In the genomic region with DNA sequence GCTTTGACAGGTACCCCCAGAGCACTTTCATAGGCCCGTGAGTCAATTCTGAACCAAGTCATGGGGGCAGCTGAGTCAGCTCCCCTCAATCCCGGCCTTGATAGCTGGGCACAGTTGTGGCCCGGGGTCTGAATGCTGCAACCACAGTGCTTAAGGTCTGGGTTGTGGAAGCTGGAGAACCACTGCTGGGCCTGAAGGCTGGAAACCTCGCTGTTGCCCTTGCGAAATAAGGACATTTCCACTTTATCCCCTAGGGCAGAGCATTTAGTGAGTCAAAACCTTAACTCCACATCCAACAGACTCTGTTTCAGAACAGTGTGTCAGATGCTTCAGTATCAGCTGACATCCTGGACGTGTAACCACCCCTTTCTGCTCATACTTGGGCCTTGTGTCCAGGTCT, we compare ENCODE assay signal across 16 cellular contexts. TPM values are rescaled to one million over a fixed set of nuclear protein-coding genes. Genes with fewer than 3 reads are reported as not detected.
DNase-seq lines count a peak whose midpoint lies in the region; ATAC-seq, FAIRE-seq and TF ChIP-seq lines count a peak whose summit lies in the region.
"Had no signal": no experiment of that assay in that cellular context is flagged by ENCODE, and none has a peak within 500 bp of the region (broad histone marks: within the 10 kb centered on the region; RNA-seq: fewer than 3 reads in every experiment).

No MANE protein-coding gene starts in this region.

- H3K27ac Mint-ChIP-seq in naive B cell, result peak overlapping the region in 4 of 6 donors; percentile 23 to 76 (median 52)
- H3K27ac Mint-ChIP-seq: nephron progenitor cell, T-cell had no signal

- DNase-seq in COLO829 (ENCODE audit: low spot score) (peak; percentile 43), HT1080 (ENCODE audit: low read depth) (peak; percentile 36), bronchial epithelial cell (ENCODE audit: low read depth) (peak; percentile 64), naive B cell (no peak), nucleus accumbens (lab: John Stamatoyannopoulos, UW) (no peak)
- DNase-seq: activated CD4-positive, alpha-beta T cell treated with anti-CD3 and anti-CD28 coated beads for 4 hours; CD8-positive, alpha-beta memory T cell; NCI-H1105 treated with DMSO at 0.1 percent for 48 hours; nephron progenitor cell; right lobe of liver; stimulated activated CD4-positive, alpha-beta T cell treated with anti-CD3 and anti-CD28 coated beads, Interleukin-4, amount 100 ng/mL, for 24 hours; stimulated activated naive CD4-positive, alpha-beta T cell treated with Interleukin-2 at 50 U/mL for 16 hours; T-cell had no signal

- FAIRE-seq in bronchial epithelial cell (lab: Jason Lieb, UNC), result no peak

- no peaks in the 10 kb centered on the region for H3K36me3 ChIP-seq in bronchial epithelial cell (ENCODE audit: control insufficient read depth, insufficient read depth, low read length)
- H3K36me3 ChIP-seq: right lobe of liver had no signal

- no peaks in the 10 kb centered on the region for H3K27me3 Mint-ChIP-seq in naive B cell
- H3K27me3 Mint-ChIP-seq: CD8-positive, alpha-beta memory T cell; T-cell had no signal

- peaks cover 0 to 8% (median 1%) of the 10 kb centered on the region in 7 donors for H3K9me3 Mint-ChIP-seq in naive B cell
- H3K9me3 Mint-ChIP-seq: CD8-positive, alpha-beta memory T cell; T-cell had no signal

- ATAC-seq in naive B cell (ENCODE audit: low read depth in 2 of 2) (no peak), HG03025 (IDR thresholded peaks at IDR 0.05; ENCODE audit: low FRiP score, unreplicated experiment) (no peak), GM21423 (IDR thresholded peaks at IDR 0.05; ENCODE audit: unreplicated experiment) (no peak), HG02885 (IDR thresholded peaks at IDR 0.05; ENCODE audit: poor library complexity, unreplicated experiment) (no peak)

- peaks cover 18 to 42% of the 10 kb centered on the region in 2 donors for H3K36me3 Mint-ChIP-seq in naive B cell

- no peak for TF ChIP-seq CTCF in bronchial epithelial cell (IDR thresholded peaks at IDR 0.05; ENCODE audit: insufficient read depth, low read length, severe bottlenecking)

- H3K27me3 ChIP-seq in bronchial epithelial cell (ENCODE audit: control insufficient read depth, insufficient read depth, low read length), result no peaks in the 10 kb centered on the region
- H3K27me3 ChIP-seq: right lobe of liver had no signal

- H3K4me1 Mint-ChIP-seq in naive B cell, result peaks cover 14 to 29% (median 26%) of the 10 kb centered on the region in 3 donors

- no peak overlapping the region for H3K4me3 ChIP-seq in bronchial epithelial cell (ENCODE audit: low read depth, low read length)
- H3K4me3 ChIP-seq: right lobe of liver had no signal

- no peak overlapping the region for H3K4me3 Mint-ChIP-seq in naive B cell
- H3K4me3 Mint-ChIP-seq: CD8-positive, alpha-beta memory T cell; nephron progenitor cell; T-cell had no signal

RNA-seq across cellular contexts. Expression of gene SP110, which starts 58.6 kb away (rescaled TPM):
- 12.4 and 15.1 TPM in 2 replicates for total RNA-seq in HT1080 (2014; rRNA removed; shearing (Covaris generic))
- 13.8 and 13.9 TPM in 2 replicates for polyA plus RNA-seq in HT1080 (2015; cell fraction: cytosol; rRNA removed)
- polyA plus RNA-seq in HT1080 (2015; cell fraction: nucleus; rRNA removed), result 16.9 and 22.9 TPM in 2 replicates
- 0.53 and 1.4 TPM in 2 replicates for total RNA-seq in bronchial epithelial cell
- 100 to 1,000 TPM; 136 to 237 (median 203) TPM for polyA plus RNA-seq in naive B cell (ENCODE audit: low read depth in 6 of 6)

Comparison
In these comparisons a context has a peak if more than half of its experiments do, and no peak if none do; other contexts are left out.
1. DNase-seq: peak in COLO829 (single experiment), HT1080 (single experiment) and bronchial epithelial cell (single experiment); none in naive B cell (single experiment) and nucleus accumbens (0 of 56).